1 cellular context compared by ENCODE assay signal in the genomic region with DNA sequence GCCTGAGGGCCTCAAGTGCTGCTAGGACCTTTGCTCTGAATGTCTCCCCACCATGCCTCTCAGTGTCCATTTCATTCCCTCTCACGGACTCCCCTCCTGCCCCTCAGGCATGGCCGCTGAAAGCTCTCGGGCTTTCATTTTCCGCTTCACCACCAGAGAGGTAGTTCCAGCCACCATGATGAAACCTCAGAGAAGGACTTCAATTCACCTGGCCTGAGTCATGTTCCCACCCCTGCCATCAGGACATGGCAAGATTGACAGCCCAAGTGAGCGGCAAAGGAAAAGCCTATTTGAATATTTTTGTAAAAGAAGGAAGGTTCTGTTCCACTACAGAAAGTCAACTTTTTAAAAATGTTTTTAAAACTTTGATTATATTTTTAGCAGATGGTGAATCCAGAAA.
TF ChIP-seq lines count a peak whose summit lies in the region.

No MANE protein-coding gene starts in this region.

TF ChIP-seq in GM23338, 12 proteins besides CTCF, POLR2A, EP300 and RAD21 (continued from another document):
- TF ChIP-seq STAT1 (IDR thresholded peaks at IDR 0.05; ENCODE audit: unreplicated experiment): no peak
- TF ChIP-seq ZNF114 (CRISPR knock-in tag; IDR thresholded peaks at IDR 0.05): no peak
